In the genomic region with DNA sequence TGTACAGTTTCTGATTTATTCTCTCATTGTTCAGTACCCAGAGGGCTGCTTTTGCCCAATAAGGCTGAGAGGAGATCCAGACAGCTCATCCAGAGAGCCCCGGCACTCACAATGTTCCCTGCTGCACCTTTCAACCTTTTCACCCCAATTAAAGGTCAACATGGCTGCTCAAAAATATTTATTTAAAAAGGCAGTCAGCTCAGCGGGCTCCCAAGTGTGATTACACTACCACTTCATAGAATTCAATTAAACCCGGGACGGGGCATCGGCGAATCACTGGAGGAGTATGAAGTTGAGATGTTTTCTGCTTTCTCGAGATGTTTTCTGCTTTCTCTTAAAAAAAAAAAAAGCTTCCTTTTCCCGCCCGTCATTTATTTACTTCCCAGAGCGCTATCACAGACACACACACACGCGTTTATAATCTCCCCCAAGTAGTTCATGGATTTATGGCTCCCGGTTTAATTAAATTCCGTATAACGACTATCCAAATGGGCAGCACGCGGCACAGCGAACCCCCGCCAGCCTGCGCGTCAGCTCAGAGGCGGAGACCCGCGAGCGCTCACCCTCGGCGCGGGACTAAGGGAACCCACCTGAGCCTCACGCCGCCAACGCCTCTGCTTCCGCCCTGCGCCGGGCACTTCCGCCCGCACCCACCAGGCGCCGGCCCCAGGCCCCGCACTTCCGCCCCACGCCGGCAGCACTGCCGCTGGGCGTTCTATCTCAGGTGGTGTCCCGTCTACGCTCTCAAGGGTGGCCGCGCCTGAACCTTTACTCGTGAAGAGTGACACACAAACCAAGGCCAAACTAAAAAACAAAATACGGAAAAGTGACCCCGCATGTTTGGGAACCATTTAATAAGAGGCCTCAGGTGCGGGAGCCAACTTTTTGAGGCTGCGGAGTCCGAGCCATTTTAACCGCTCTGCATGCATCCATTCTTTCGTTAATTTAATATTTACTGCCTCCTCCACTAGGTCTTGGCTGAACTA, we compare ENCODE assay signal across 1 cellular context.
TF ChIP-seq lines count a peak whose summit lies in the region.

A gene (minus strand): TSS at position 642 of the 986 bp plus-strand sequence. CDS start 14,507 bp downstream, outside the sequence.

TF ChIP-seq in HCT116, 20 proteins besides CTCF, POLR2A, EP300 and RAD21 (continued from another document):
- TF ChIP-seq, protein P1, sequence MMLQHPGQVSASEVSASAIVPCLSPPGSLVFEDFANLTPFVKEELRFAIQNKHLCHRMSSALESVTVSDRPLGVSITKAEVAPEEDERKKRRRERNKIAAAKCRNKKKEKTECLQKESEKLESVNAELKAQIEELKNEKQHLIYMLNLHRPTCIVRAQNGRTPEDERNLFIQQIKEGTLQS (IDR thresholded peaks at IDR 0.05) = no peak
- TF ChIP-seq POLR2AphosphoS5 (IDR thresholded peaks at IDR 0.05; ENCODE audit: low read depth, low read length) (peak; percentile 67; the same call in 1 of the 2 replicates), ELF1 (IDR thresholded peaks at IDR 0.05; ENCODE audit: borderline replicate concordance, low read depth) (peak; percentile 76), CEBPB (IDR thresholded peaks at IDR 0.05; ENCODE audit: low read depth) (no peak)
TF ChIP-seq in HCT116: peak in this region for 5.
